19 cellular contexts compared by ENCODE assay signal in the genomic region with DNA sequence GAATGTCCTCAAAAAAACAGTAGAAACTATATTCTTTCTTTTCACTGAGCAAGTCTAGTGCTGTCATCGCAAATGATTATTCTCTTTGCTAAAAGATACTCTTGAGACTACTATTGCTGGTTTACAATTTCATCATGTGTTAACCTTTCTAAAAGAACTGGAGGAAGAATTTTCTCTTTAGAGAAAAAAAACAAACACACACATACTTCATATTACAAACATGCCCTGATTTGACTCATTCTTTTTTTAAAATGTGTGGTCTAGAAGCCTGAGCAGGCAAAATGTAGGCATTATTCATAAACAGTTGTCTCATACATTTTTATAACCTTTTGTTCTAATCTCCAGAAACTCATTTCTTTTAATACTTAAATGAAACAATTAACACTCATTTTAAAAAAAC.
DNase-seq lines count a peak whose midpoint lies in the region; TF ChIP-seq lines count a peak whose summit lies in the region.
"Had no signal": no experiment of that assay in that cellular context is flagged by ENCODE, and none has a peak within 500 bp of the region (broad histone marks: within the 10 kb centered on the region; RNA-seq: fewer than 3 reads in every experiment).

No MANE protein-coding gene starts in this region.

- no peak for TF ChIP-seq CTCF in brain microvascular endothelial cell (IDR thresholded peaks at IDR 0.05; ENCODE audit: low read depth, low read length, missing control alignments)

- H3K27me3 ChIP-seq in brain microvascular endothelial cell (replicated peaks) = no peaks in the 10 kb centered on the region
- H3K27me3 ChIP-seq: tibial artery had no signal

- no peaks in the 10 kb centered on the region for H3K36me3 ChIP-seq in brain microvascular endothelial cell (replicated peaks)
- H3K36me3 ChIP-seq: tibial artery had no signal

- DNase-seq in HCEC 1CT (peak; percentile 70), brain microvascular endothelial cell (peak; percentile 12), fibroblast of the conjunctiva (ENCODE audit: low read depth) (peak; percentile 29), NCI-H1436 treated with DMSO at 0.1 percent for 48 hours (lab: John Stamatoyannopoulos, UW) (no peak), SW 1271 (lab: John Stamatoyannopoulos, UW) (no peak), OCI-M2 (lab: John Stamatoyannopoulos, UW; ENCODE audit: unreplicated experiment) (no peak), NCI-H345 treated with DMSO at 0.1 percent for 48 hours (lab: John Stamatoyannopoulos, UW; ENCODE audit: unreplicated experiment) (no peak)
- DNase-seq: activated CD4-positive, alpha-beta T cell treated with anti-CD3 and anti-CD28 coated beads, Interleukin-2, amount 50 U/mL, for 4 hours; activated gamma-delta T cell treated with Interleukin-2 at 50 U/mL for 16 hours; aorta; C1 segment of cervical spinal cord; GF-D8; NCI-H2171; NCI-H774; nucleus accumbens; right cardiac atrium; stimulated activated naive CD4-positive, alpha-beta T cell; tibial artery had no signal

- H3K27ac ChIP-seq in brain microvascular endothelial cell = no peak overlapping the region
- H3K27ac ChIP-seq: tibial artery had no signal

- in situ Hi-C loops in brain microvascular endothelial cell (cut with HindIII; ENCODE audit: low pct_ligation_motif_present, low sequenced_read_pairs) = no loop called here

- no peak overlapping the region for H3K4me3 ChIP-seq in brain microvascular endothelial cell (ENCODE audit: low read depth, low read length)
- H3K4me3 ChIP-seq: GM12878, tibial artery had no signal

Comparison
In these comparisons a context has a peak if more than half of its experiments do, and no peak if none do; other contexts are left out.
1. DNase-seq: peak in HCEC 1CT (single experiment), brain microvascular endothelial cell (single experiment) and fibroblast of the conjunctiva (single experiment); none in NCI-H1436 treated with DMSO at 0.1 percent for 48 hours (single experiment), SW 1271 (0 of 2), OCI-M2 (single experiment) and NCI-H345 treated with DMSO at 0.1 percent for 48 hours (single experiment).